Comparison of ENCODE assay signal across 18 cellular contexts in the genomic region with DNA sequence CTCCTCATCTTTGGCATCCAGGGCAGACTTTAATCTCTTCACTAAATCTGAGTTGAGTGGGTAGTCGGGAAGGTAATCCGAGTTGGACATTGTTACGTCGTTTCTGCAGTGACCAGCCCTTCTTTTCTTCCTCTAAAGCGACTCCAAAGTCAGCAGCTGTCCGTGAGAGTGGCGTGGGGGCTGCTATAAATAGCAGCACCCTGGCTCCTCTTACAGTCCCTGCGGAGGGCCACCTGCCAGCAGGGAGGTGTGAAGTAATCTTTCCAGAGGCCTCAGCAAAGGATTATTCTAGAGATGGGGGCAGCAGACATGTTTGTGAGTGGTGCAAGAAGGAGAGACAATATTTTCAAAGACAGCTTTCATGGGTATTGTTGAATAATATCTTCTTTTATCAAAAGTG. TPM values are rescaled to one million over a fixed set of nuclear protein-coding genes. Genes with fewer than 3 reads are reported as not detected.
A peak's percentile ranks its signal among the peaks of the same experiment; 100 is the strongest.
DNase-seq lines count a peak whose midpoint lies in the region; ATAC-seq and TF ChIP-seq lines count a peak whose summit lies in the region.
"Had no signal": no experiment of that assay in that cellular context is flagged by ENCODE, and none has a peak within 500 bp of the region (broad histone marks: within the 10 kb centered on the region; RNA-seq: fewer than 3 reads in every experiment).

TSS of gene ASB18 (minus strand) at position 151 of the 400 bp plus-strand sequence. CDS start at position 90, 61 bp downstream.

- H3K9me2 ChIP-seq in GM23248 (ENCODE audit: insufficient read depth), result no peaks in the 10 kb centered on the region

- TF ChIP-seq CTCF in neural progenitor cell (IDR thresholded peaks at IDR 0.05), result no peak

- H3K79me2 ChIP-seq in neural progenitor cell (ENCODE audit: low read depth) (no peaks in the 10 kb centered on the region), GM23248 (ENCODE audit: insufficient read depth) (no peaks in the 10 kb centered on the region)

- in situ Hi-C loops in GM23248 (cut with MboI), result no loop called here

- ATAC-seq in left cardiac atrium, result peak; percentile 81 to 92
- ATAC-seq: HepG2 had no signal

- H3K9ac ChIP-seq in neural progenitor cell (no peak within 1 kb of the TSS), GM23248 (no peak within 1 kb of the TSS)
- H3K9ac ChIP-seq: KMS-11 had no signal

- H3K36me3 ChIP-seq in neural progenitor cell, result no peaks in the 10 kb centered on the region
- H3K36me3 ChIP-seq in GM23248 (ENCODE audit: low read depth), result no peaks in the 10 kb centered on the region
- H3K36me3 ChIP-seq: MG63 had no signal

- H3K27ac ChIP-seq in neural progenitor cell, result no peak within 1 kb of the TSS
- H3K27ac ChIP-seq in GM23248, result no peak within 1 kb of the TSS
- H3K27ac ChIP-seq: KMS-11, SJSA1 had no signal

- no peak within 1 kb of the TSS for H3K4me2 ChIP-seq in neural progenitor cell
- H3K4me2 ChIP-seq in GM23248 (ENCODE audit: unreplicated experiment), result no peak within 1 kb of the TSS
- H3K4me2 ChIP-seq: KMS-11 had no signal

- peaks cover 15% of the 10 kb centered on the region for H3K9me3 Mint-ChIP-seq in neural progenitor cell
- peaks cover 14% of the 10 kb centered on the region for H3K9me3 Mint-ChIP-seq in activated T-helper 1 cell treated with anti-CD3 and anti-CD28 coated beads, Interleukin-12 subunit alpha, Interleukin-12 subunit beta, Interleukin-2, Interleukin-4 antibody, amounts not matched to agents 30 ng/mL and 10 ng/mL and 1 ng/mL, durations not matched to agents 14 hours and 24 hours and 36 hours

- peaks cover 5% of the 10 kb centered on the region for H3K4me1 Mint-ChIP-seq in neural progenitor cell
- no peaks in the 10 kb centered on the region for H3K4me1 Mint-ChIP-seq in activated T-helper 1 cell treated with anti-CD3 and anti-CD28 coated beads, Interleukin-12 subunit alpha, Interleukin-12 subunit beta, Interleukin-2, Interleukin-4 antibody, amounts not matched to agents 30 ng/mL and 10 ng/mL and 1 ng/mL, durations not matched to agents 14 hours and 24 hours and 36 hours (ENCODE audit: low read depth)
- H3K4me1 Mint-ChIP-seq: CD4-positive, CD25-positive, alpha-beta regulatory T cell had no signal

- H3K9me3 ChIP-seq in neural progenitor cell (ENCODE audit: low read depth), result no peaks in the 10 kb centered on the region
- no peaks in the 10 kb centered on the region for H3K9me3 ChIP-seq in GM23248 (ENCODE audit: low read depth)

- intact Hi-C loops in left cardiac atrium (cut with DNase I), result no loop called here
- intact Hi-C loops in activated T-helper 1 cell treated with anti-CD3 and anti-CD28 coated beads, Interleukin-12 subunit alpha, Interleukin-12 subunit beta, Interleukin-2, Interleukin-4 antibody, amounts not matched to agents 30 ng/mL and 10 ng/mL and 1 ng/mL, durations not matched to agents 14 hours and 24 hours and 36 hours (cut with micrococcal nuclease), result no loop called here

- DNase-seq in EH (ENCODE audit: low read depth), result peak; percentile 9
- peak; percentile 61 for DNase-seq in SHP77 treated with DMSO at 0.1 percent for 48 hours (lab: John Stamatoyannopoulos, UW)
- DNase-seq in left cardiac atrium, result peak; percentile 61
- no peak for DNase-seq in neural progenitor cell (ENCODE audit: low spot score)
- DNase-seq in NAMALWA (ENCODE audit: low spot score), result no peak
- no peak for DNase-seq in activated T-helper 1 cell treated with anti-CD3 and anti-CD28 coated beads, Interleukin-12 subunit alpha, Interleukin-12 subunit beta, Interleukin-2, Interleukin-4 antibody, amounts not matched to agents 30 ng/mL and 10 ng/mL and 1 ng/mL, durations not matched to agents 14 hours and 24 hours and 36 hours (ENCODE audit: low spot score)
- DNase-seq in GM23248, result no peak
- DNase-seq in ecto neural progenitor cell (ENCODE audit: low spot score), result no peak
- DNase-seq: Calu3; CD4-positive, CD25-positive, alpha-beta regulatory T cell; GDM1; H9; MG63; NCI-H1105; NCI-H1930 had no signal

- H3K4me1 ChIP-seq in neural progenitor cell (peaks cover 7% of the 10 kb centered on the region), GM23248 (ENCODE audit: insufficient read depth) (no peaks in the 10 kb centered on the region)

- 16 to 20% methylated on average over 8 of the region's 8 CpGs for WGBS in GM23248 (ENCODE audit: low coverage in 1 of 2, low lambda C conversion rate in 2 of 2, missing lambda C conversion rate in 2 of 2), 2 experiments

- H4K20me1 ChIP-seq in neural progenitor cell (ENCODE audit: low read depth) (no peaks in the 10 kb centered on the region), GM23248 (ENCODE audit: insufficient read depth) (no peaks in the 10 kb centered on the region)

- H2AFZ ChIP-seq in neural progenitor cell (replicated peaks), result no peak within 1 kb of the TSS
- H2AFZ ChIP-seq in GM23248, result no peak within 1 kb of the TSS

- no peak within 1 kb of the TSS for H3K4me3 Mint-ChIP-seq in neural progenitor cell
- no peak within 1 kb of the TSS for H3K4me3 Mint-ChIP-seq in activated T-helper 1 cell treated with anti-CD3 and anti-CD28 coated beads, Interleukin-12 subunit alpha, Interleukin-12 subunit beta, Interleukin-2, Interleukin-4 antibody, amounts not matched to agents 30 ng/mL and 10 ng/mL and 1 ng/mL, durations not matched to agents 14 hours and 24 hours and 36 hours
- H3K4me3 Mint-ChIP-seq: H9 had no signal

- peak within 1 kb of the TSS; percentile 1 for H3K27ac Mint-ChIP-seq in neural progenitor cell
- H3K27ac Mint-ChIP-seq in activated T-helper 1 cell treated with anti-CD3 and anti-CD28 coated beads, Interleukin-12 subunit alpha, Interleukin-12 subunit beta, Interleukin-2, Interleukin-4 antibody, amounts not matched to agents 30 ng/mL and 10 ng/mL and 1 ng/mL, durations not matched to agents 14 hours and 24 hours and 36 hours, result no peak within 1 kb of the TSS
- H3K27ac Mint-ChIP-seq: CD4-positive, CD25-positive, alpha-beta regulatory T cell had no signal

- peaks cover 7% of the 10 kb centered on the region for H3K36me3 Mint-ChIP-seq in neural progenitor cell
- H3K36me3 Mint-ChIP-seq in activated T-helper 1 cell treated with anti-CD3 and anti-CD28 coated beads, Interleukin-12 subunit alpha, Interleukin-12 subunit beta, Interleukin-2, Interleukin-4 antibody, amounts not matched to agents 30 ng/mL and 10 ng/mL and 1 ng/mL, durations not matched to agents 14 hours and 24 hours and 36 hours (ENCODE audit: low read depth), result no peaks in the 10 kb centered on the region
- H3K36me3 Mint-ChIP-seq: CD4-positive, CD25-positive, alpha-beta regulatory T cell had no signal

- H3F3A ChIP-seq in neural progenitor cell (ENCODE audit: low read depth), result no peaks in the 10 kb centered on the region
- H3F3A ChIP-seq in GM23248 (ENCODE audit: insufficient read depth), result no peaks in the 10 kb centered on the region

- no peaks in the 10 kb centered on the region for H3K27me3 ChIP-seq in neural progenitor cell
- peaks cover 18% of the 10 kb centered on the region for H3K27me3 ChIP-seq in GM23248 (replicated peaks; ENCODE audit: insufficient read depth)
- H3K27me3 ChIP-seq: SJSA1 had no signal

- H3K27me3 Mint-ChIP-seq in neural progenitor cell (ENCODE audit: insufficient read depth, low read depth), result peaks cover 5% of the 10 kb centered on the region
- peaks cover 2% of the 10 kb centered on the region for H3K27me3 Mint-ChIP-seq in activated T-helper 1 cell treated with anti-CD3 and anti-CD28 coated beads, Interleukin-12 subunit alpha, Interleukin-12 subunit beta, Interleukin-2, Interleukin-4 antibody, amounts not matched to agents 30 ng/mL and 10 ng/mL and 1 ng/mL, durations not matched to agents 14 hours and 24 hours and 36 hours (ENCODE audit: insufficient read depth)
- H3K27me3 Mint-ChIP-seq: CD4-positive, CD25-positive, alpha-beta regulatory T cell had no signal

- H3K4me3 ChIP-seq in neural progenitor cell (no peak within 1 kb of the TSS), GM23248 (no peak within 1 kb of the TSS)
- H3K4me3 ChIP-seq: MG63, SJSA1 had no signal

RNA-seq across cellular contexts. Expression of gene ASB18, which starts in this region (rescaled TPM):
- total RNA-seq in left cardiac atrium, result 1 to 10 TPM; 1.9 to 2.7 TPM
- total RNA-seq in neural progenitor cell (ENCODE audit: low replicate concordance), result not detected in 2 replicates
- not detected in 2 replicates for total RNA-seq in activated T-helper 1 cell treated with anti-CD3 and anti-CD28 coated beads, Interleukin-12 subunit alpha, Interleukin-12 subunit beta, Interleukin-2, Interleukin-4 antibody, amounts not matched to agents 30 ng/mL and 10 ng/mL and 1 ng/mL, durations not matched to agents 14 hours and 24 hours and 36 hours
- total RNA-seq in GM23248 (2014; rRNA removed; shearing (Covaris generic)), result not detected in 2 replicates
- not detected in 2 replicates for polyA plus RNA-seq in GM23248 (2016; fragmentation: Nextera tagmentation; extraction: Ambion mirVana)
- total RNA-seq: Calu3; CD4-positive, CD25-positive, alpha-beta regulatory T cell; H9; HepG2 had no signal
- polyA plus RNA-seq: CD4-positive, CD25-positive, alpha-beta regulatory T cell; HepG2 had no signal

Comparison
In these comparisons a context has a peak if more than half of its experiments do, and no peak if none do; other contexts are left out.
1. DNase-seq: peak in EH (single experiment), SHP77 treated with DMSO at 0.1 percent for 48 hours (single experiment) and left cardiac atrium (single experiment); none in neural progenitor cell (single experiment), NAMALWA (single experiment), activated T-helper 1 cell treated with anti-CD3 and anti-CD28 coated beads, Interleukin-12 subunit alpha, Interleukin-12 subunit beta, Interleukin-2, Interleukin-4 antibody, amounts not matched to agents 30 ng/mL and 10 ng/mL and 1 ng/mL, durations not matched to agents 14 hours and 24 hours and 36 hours (single experiment), GM23248 (single experiment) and ecto neural progenitor cell (single experiment).